9 cellular contexts compared by ENCODE assay signal in genomic region chrX:153688534-153688899, GRCh38. TPM values are rescaled to one million over a fixed set of nuclear protein-coding genes. Genes with fewer than 3 reads are reported as not detected.
DNase-seq lines count a peak whose midpoint lies in the region; ATAC-seq and TF ChIP-seq lines count a peak whose summit lies in the region.
"Had no signal": no experiment of that assay in that cellular context is flagged by ENCODE, and none has a peak within 500 bp of the region (broad histone marks: within the 10 kb centered on the region; RNA-seq: fewer than 3 reads in every experiment).

No MANE protein-coding gene starts in this region.

- no peak for ATAC-seq in HG03565 (IDR thresholded peaks at IDR 0.05; ENCODE audit: unreplicated experiment)
- ATAC-seq in HG03520 (IDR thresholded peaks at IDR 0.05; ENCODE audit: unreplicated experiment) = no peak

- no peak overlapping the region for H3K9ac ChIP-seq in smooth muscle cell (ENCODE audit: low read depth)

- no peaks in the 10 kb centered on the region for H3K36me3 ChIP-seq in smooth muscle cell (ENCODE audit: low read depth)

- no peaks in the 10 kb centered on the region for H3F3A ChIP-seq in smooth muscle cell (ENCODE audit: low read depth)

- no peaks in the 10 kb centered on the region for H3K9me3 ChIP-seq in smooth muscle cell (replicated peaks; ENCODE audit: low read depth)

- WGBS in smooth muscle cell (ENCODE audit: low lambda C conversion rate) = 37% methylated on average over 26 of the region's 52 CpGs

- H2AFZ ChIP-seq in smooth muscle cell (ENCODE audit: low read depth) = no peak overlapping the region

- H4K20me1 ChIP-seq in smooth muscle cell (ENCODE audit: low read depth) = peaks cover 27% of the 10 kb centered on the region

- TF ChIP-seq CTCF in LNCaP clone FGC (IDR thresholded peaks at IDR 0.05; ENCODE audit: control insufficient read depth, extremely low read depth, insufficient read depth) = no peak
- TF ChIP-seq CTCF in smooth muscle cell (IDR thresholded peaks at IDR 0.05; ENCODE audit: borderline replicate concordance, insufficient read depth, poor library complexity, severe bottlenecking) = no peak

- DNase-seq in LNCaP clone FGC (ENCODE audit: low read depth) (no peak), erythroblast (lab: John Stamatoyannopoulos, UW) (peak; percentile 45 to 64), smooth muscle cell (lab: John Stamatoyannopoulos, UW; ENCODE audit: unreplicated experiment) (no peak), inferior parietal cortex (ENCODE audit: extremely low spot score) (no peak)
- DNase-seq: activated CD4-positive, alpha-beta T cell treated with anti-CD3 and anti-CD28 coated beads for 48 hours; central memory CD4-positive, alpha-beta T cell; Kasumi-1 had no signal

- H3K4me3 ChIP-seq in LNCaP clone FGC (ENCODE audit: low read depth, low read length) (peak overlapping the region; percentile 46), smooth muscle cell (peak overlapping the region; percentile 54)

- no peak overlapping the region for H3K27ac ChIP-seq in smooth muscle cell (ENCODE audit: low read depth)

- no peaks in the 10 kb centered on the region for H3K27me3 ChIP-seq in smooth muscle cell (ENCODE audit: low read depth)

- H3K4me1 ChIP-seq in smooth muscle cell (ENCODE audit: low read depth) = no peaks in the 10 kb centered on the region

- H3K4me2 ChIP-seq in smooth muscle cell = peak overlapping the region; percentile 81

- TF ChIP-seq POLR2A in erythroblast (IDR thresholded peaks at IDR 0.05; ENCODE audit: low read length) = no peak

- H3K79me2 ChIP-seq in smooth muscle cell (ENCODE audit: low read depth) = no peaks in the 10 kb centered on the region

RNA-seq across cellular contexts. Expression of gene SLC6A8, which starts 0.8 kb away (rescaled TPM):
- 42.6 and 45.2 TPM in 2 replicates for total RNA-seq in smooth muscle cell
- polyA plus RNA-seq in smooth muscle cell = 98.1 and 128 TPM in 2 replicates

RNA-seq across cellular contexts. Expression of gene PNCK, which starts 14.9 kb away (rescaled TPM):
- 4.0 and 6.4 TPM in 2 replicates for total RNA-seq in smooth muscle cell
- polyA plus RNA-seq in smooth muscle cell = 2.8 and 9.2 TPM in 2 replicates

RNA-seq across cellular contexts. Expression of gene BCAP31, which starts 35.7 kb away (rescaled TPM):
- total RNA-seq in smooth muscle cell = 128 and 139 TPM in 2 replicates
- 207 and 260 TPM in 2 replicates for polyA plus RNA-seq in smooth muscle cell

RNA-seq across cellular contexts. Expression of gene ABCD1, which starts 36.1 kb away (rescaled TPM):
- 6.2 and 7.1 TPM in 2 replicates for total RNA-seq in smooth muscle cell
- 9.4 and 10.9 TPM in 2 replicates for polyA plus RNA-seq in smooth muscle cell

RNA-seq across cellular contexts. Expression of gene DUSP9, which starts 41.5 kb away (rescaled TPM):
- total RNA-seq in smooth muscle cell = 3.0 and 4.7 TPM in 2 replicates
- polyA plus RNA-seq in smooth muscle cell = 7.2 and 11.3 TPM in 2 replicates

Comparison
In these comparisons a context has a peak if more than half of its experiments do, and no peak if none do; other contexts are left out.
1. DNase-seq: peak in erythroblast (2 of 2); none in LNCaP clone FGC (single experiment), smooth muscle cell (single experiment) and inferior parietal cortex (single experiment).